In genomic region chr1:50967416-50968020, GRCh38 we compare ENCODE assay signal across 7 cellular contexts. TPM values are rescaled to one million over a fixed set of nuclear protein-coding genes. Genes with fewer than 3 reads are reported as not detected.
A peak's percentile ranks its signal among the peaks of the same experiment; 100 is the strongest.
DNase-seq lines count a peak whose midpoint lies in the region; ATAC-seq and TF ChIP-seq lines count a peak whose summit lies in the region.

No MANE protein-coding gene starts in this region.

- peaks cover 0 to 13% (median 0%) of the 10 kb centered on the region in 4 donors for H3K4me1 ChIP-seq in tibial artery

- H3K27ac ChIP-seq in layer of hippocampus (ENCODE audit: low read depth, low read length) (peak overlapping the region; percentile 96), tibial artery (peak overlapping the region; percentile 99 to 100)

- H3K4me1 Mint-ChIP-seq in activated naive CD8-positive, alpha-beta T cell treated with anti-CD3 and anti-CD28 coated beads, Interleukin-2, amount 50 U/mL, for 24 hours, result peaks cover 26% of the 10 kb centered on the region

- intact Hi-C loops in tibial artery (cut with DNase I; ENCODE audit: low total_unique reads), result loop anchor here (10.0 kb wide), 1 partner anchor 1087 kb away; the partner anchor contains the start of genes BTF3L4 and TXNDC12

- H3K27me3 ChIP-seq in layer of hippocampus (ENCODE audit: control insufficient read depth, insufficient read depth, low read length) (no peaks in the 10 kb centered on the region), tibial artery (no peaks in the 10 kb centered on the region)

- H3K4me3 ChIP-seq in Jurkat, Clone E6-1 (ENCODE audit: low read length), result peak overlapping the region; percentile 97
- H3K4me3 ChIP-seq in tibial artery, result peak overlapping the region; percentile 96 to 98

- H3K36me3 Mint-ChIP-seq in activated naive CD8-positive, alpha-beta T cell treated with anti-CD3 and anti-CD28 coated beads, Interleukin-2, amount 50 U/mL, for 24 hours (ENCODE audit: low read depth), result peaks cover 4% of the 10 kb centered on the region

- peak in 1 of 2 experiments; percentile 5 for TF ChIP-seq CTCF in tibial artery (IDR thresholded peaks at IDR 0.05)

- no peaks in the 10 kb centered on the region for H3K36me3 ChIP-seq in tibial artery

- peak; percentile 55 for DNase-seq in EH (ENCODE audit: low read depth)
- DNase-seq in Jurkat, Clone E6-1 (ENCODE audit: low read depth, low spot score), result no peak
- no peak for DNase-seq in activated naive CD8-positive, alpha-beta T cell treated with anti-CD3 and anti-CD28 coated beads, Interleukin-2, amount 50 U/mL, for 24 hours
- no peak for DNase-seq in tibial artery

- no peaks in the 10 kb centered on the region for H3K9me3 ChIP-seq in tibial artery

- no peaks in the 10 kb centered on the region for H3K9me3 Mint-ChIP-seq in activated naive CD8-positive, alpha-beta T cell treated with anti-CD3 and anti-CD28 coated beads, Interleukin-2, amount 50 U/mL, for 24 hours

- peaks cover 5% of the 10 kb centered on the region for H3K27me3 Mint-ChIP-seq in activated naive CD8-positive, alpha-beta T cell treated with anti-CD3 and anti-CD28 coated beads, Interleukin-2, amount 50 U/mL, for 24 hours

- peak overlapping the region; percentile 18 for H3K27ac Mint-ChIP-seq in activated naive CD8-positive, alpha-beta T cell treated with anti-CD3 and anti-CD28 coated beads, Interleukin-2, amount 50 U/mL, for 24 hours

- peak overlapping the region; percentile 88 for H3K4me3 Mint-ChIP-seq in activated naive CD8-positive, alpha-beta T cell treated with anti-CD3 and anti-CD28 coated beads, Interleukin-2, amount 50 U/mL, for 24 hours

- no peak for ATAC-seq in activated naive CD8-positive, alpha-beta T cell treated with anti-CD3 and anti-CD28 coated beads, Interleukin-2, amount 50 U/mL, for 24 hours
- ATAC-seq in GM18498 (IDR thresholded peaks at IDR 0.05; ENCODE audit: unreplicated experiment) (no peak), esophagus mucosa (no peak)

RNA-seq across cellular contexts. Expression of gene CDKN2C, which starts 2.5 kb away (rescaled TPM):
- 94.3 TPM for polyA plus RNA-seq in Jurkat, Clone E6-1 (2012; ENCODE audit: insufficient read depth, insufficient read length)
- total RNA-seq in esophagus mucosa, result 6.9 TPM

RNA-seq across cellular contexts. Expression of gene FAF1, which starts 7.5 kb away (rescaled TPM):
- 135 TPM for polyA plus RNA-seq in Jurkat, Clone E6-1 (2012; ENCODE audit: insufficient read depth, insufficient read length)
- total RNA-seq in esophagus mucosa, result 47.5 TPM
